ENCODE assay signal across 32 cellular contexts in genomic region chr3:180961087-180961486, GRCh38.
"Had no signal": no experiment of that assay in that cellular context is flagged by ENCODE, and none has a peak within 500 bp of the region (broad histone marks: within the 10 kb centered on the region; RNA-seq: fewer than 3 reads in every experiment).

No MANE protein-coding gene starts in this region.

- ATAC-seq: activated CD8-positive, alpha-beta T cell treated with anti-CD3 and anti-CD28 coated beads for 36 hours; activated naive CD8-positive, alpha-beta T cell treated with anti-CD3 and anti-CD28 coated beads, Interleukin-2, amount 50 U/mL, for 24 hours; PC-3; SK-N-SH treated with all-trans-retinoic acid at 6 μM for 48 hours; T-cell had no signal

- H3K4me1 ChIP-seq: Peyer's patch, SJSA1 had no signal

- H3K4me3 ChIP-seq: Peyer's patch, SJSA1 had no signal

- DNase-seq: activated CD4-positive, alpha-beta T cell treated with anti-CD3 and anti-CD28 coated beads, Interleukin-2, amount 10 ng/mL, durations not matched to agents 24 days and 14 days; activated CD4-positive, alpha-beta T cell treated with anti-CD3 and anti-CD28 coated beads, Interleukin-2, amount 50 U/mL, for 4 hours; activated CD8-positive, alpha-beta T cell treated with anti-CD3 and anti-CD28 coated beads for 36 hours; activated gamma-delta T cell treated with Interleukin-2 at 50 U/mL for 16 hours; activated naive CD4-positive, alpha-beta T cell treated with anti-CD3 and anti-CD28 coated beads for 36 hours; activated naive CD8-positive, alpha-beta T cell treated with anti-CD3 and anti-CD28 coated beads, Interleukin-2, amount 50 U/mL, for 24 hours; activated T-cell treated with anti-CD3 and anti-CD28 coated beads, Interleukin-2, amount 50 U/mL, for 1 hour; anterior cingulate cortex; caudate nucleus; KG1; MM.1S; MV-4-11; NCI-H1105 treated with DMSO at 0.1 percent for 48 hours; NCI-H1436; NCI-H1694; NCI-H1930; NCI-H2081 treated with DMSO at 0.1 percent for 48 hours; NCI-H510A; NCI-H526; NCI-H748 treated with DMSO at 0.1 percent for 48 hours; NK-92 treated with Interleukin-12 subunit alpha and Interleukin-12 subunit beta, amount 100 ng/mL, for 24 hours; PC-3; Peyer's patch; RPMI8226; SHP77 treated with DMSO at 0.1 percent for 48 hours; T-cell; T-helper 9 cell; WERI-Rb-1 had no signal

- H3K27me3 ChIP-seq: Peyer's patch, SJSA1 had no signal

- H3K9me3 ChIP-seq: Peyer's patch, SJSA1 had no signal

- H3K27ac Mint-ChIP-seq: activated CD4-positive, alpha-beta T cell treated with anti-CD3 and anti-CD28 coated beads, Interleukin-2, amount 10 ng/mL, durations not matched to agents 24 days and 14 days; activated CD8-positive, alpha-beta T cell treated with anti-CD3 and anti-CD28 coated beads for 36 hours; brain; T-cell had no signal

- H3K9me3 Mint-ChIP-seq: activated CD4-positive, alpha-beta T cell treated with anti-CD3 and anti-CD28 coated beads, Interleukin-2, amount 10 ng/mL, durations not matched to agents 24 days and 14 days; activated CD8-positive, alpha-beta T cell treated with anti-CD3 and anti-CD28 coated beads for 36 hours; activated naive CD4-positive, alpha-beta T cell treated with anti-CD3 and anti-CD28 coated beads for 36 hours; activated naive CD8-positive, alpha-beta T cell treated with anti-CD3 and anti-CD28 coated beads, Interleukin-2, amount 50 U/mL, for 24 hours; activated T-helper 1 cell treated with anti-CD3 and anti-CD28 coated beads, Interleukin-12 subunit alpha, Interleukin-12 subunit beta, Interleukin-2, Interleukin-4 antibody, amounts not matched to agents 30 ng/mL and 10 ng/mL and 1 ng/mL, durations not matched to agents 14 hours and 24 hours and 36 hours; brain; T-cell had no signal

- H3K27ac ChIP-seq: Peyer's patch, SJSA1, WERI-Rb-1 had no signal
